ENCODE assay signal across 2 cellular contexts in the genomic region with DNA sequence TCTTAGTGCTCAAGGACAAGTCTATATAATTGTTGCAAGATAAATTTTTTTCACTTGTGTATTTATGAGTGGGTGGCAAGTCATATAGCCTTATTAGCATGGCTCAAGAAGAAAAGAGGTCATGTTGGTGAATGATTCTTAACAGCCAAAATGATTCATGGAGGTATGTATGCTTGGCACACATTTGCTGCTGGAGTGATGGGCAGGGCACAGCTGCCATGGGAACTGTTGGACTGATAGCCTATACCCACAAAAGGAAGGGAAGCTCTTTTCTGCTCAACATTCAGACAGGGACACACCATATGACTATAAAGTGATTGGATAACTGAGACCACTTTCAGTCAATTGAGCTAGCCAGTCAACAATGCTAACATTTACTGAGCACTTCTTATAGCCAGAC.
TF ChIP-seq lines count a peak whose summit lies in the region.

No MANE protein-coding gene starts in this region.

TF ChIP-seq in SK-N-SH, 30 proteins besides CTCF, POLR2A, EP300 and RAD21 (continued from another document):
- TF ChIP-seq MXI1 (IDR thresholded peaks at IDR 0.05; ENCODE audit: low read depth, low read length) = no peak
- TF ChIP-seq GABPA (IDR thresholded peaks at IDR 0.05; ENCODE audit: low read depth) = no peak
- no peak for TF ChIP-seq PBX3 (IDR thresholded peaks at IDR 0.05)
- TF ChIP-seq CHD2 (IDR thresholded peaks at IDR 0.05; ENCODE audit: low read length, partially characterized antibody) = no peak
- no peak for TF ChIP-seq REST (IDR thresholded peaks at IDR 0.05; ENCODE audit: low read depth, low read length)
- TF ChIP-seq YY1 (IDR thresholded peaks at IDR 0.05; ENCODE audit: low read depth) = no peak

TF ChIP-seq in SK-N-SH treated with all-trans-retinoic acid at 6 μM for 48 hours, 23 proteins besides CTCF, POLR2A, EP300 and RAD21 (continued from another document):
- TF ChIP-seq TOX (CRISPR knock-in tag; IDR thresholded peaks at IDR 0.05; ENCODE audit: borderline replicate concordance) (no peak), ISL1 (CRISPR knock-in tag; IDR thresholded peaks at IDR 0.05) (no peak), CSDC2 (CRISPR knock-in tag; IDR thresholded peaks at IDR 0.05) (no peak), ESRRG (CRISPR knock-in tag; IDR thresholded peaks at IDR 0.05) (no peak)
TF ChIP-seq in SK-N-SH treated with all-trans-retinoic acid at 6 μM for 48 hours: peak in this region for 0.
